In the genomic region with DNA sequence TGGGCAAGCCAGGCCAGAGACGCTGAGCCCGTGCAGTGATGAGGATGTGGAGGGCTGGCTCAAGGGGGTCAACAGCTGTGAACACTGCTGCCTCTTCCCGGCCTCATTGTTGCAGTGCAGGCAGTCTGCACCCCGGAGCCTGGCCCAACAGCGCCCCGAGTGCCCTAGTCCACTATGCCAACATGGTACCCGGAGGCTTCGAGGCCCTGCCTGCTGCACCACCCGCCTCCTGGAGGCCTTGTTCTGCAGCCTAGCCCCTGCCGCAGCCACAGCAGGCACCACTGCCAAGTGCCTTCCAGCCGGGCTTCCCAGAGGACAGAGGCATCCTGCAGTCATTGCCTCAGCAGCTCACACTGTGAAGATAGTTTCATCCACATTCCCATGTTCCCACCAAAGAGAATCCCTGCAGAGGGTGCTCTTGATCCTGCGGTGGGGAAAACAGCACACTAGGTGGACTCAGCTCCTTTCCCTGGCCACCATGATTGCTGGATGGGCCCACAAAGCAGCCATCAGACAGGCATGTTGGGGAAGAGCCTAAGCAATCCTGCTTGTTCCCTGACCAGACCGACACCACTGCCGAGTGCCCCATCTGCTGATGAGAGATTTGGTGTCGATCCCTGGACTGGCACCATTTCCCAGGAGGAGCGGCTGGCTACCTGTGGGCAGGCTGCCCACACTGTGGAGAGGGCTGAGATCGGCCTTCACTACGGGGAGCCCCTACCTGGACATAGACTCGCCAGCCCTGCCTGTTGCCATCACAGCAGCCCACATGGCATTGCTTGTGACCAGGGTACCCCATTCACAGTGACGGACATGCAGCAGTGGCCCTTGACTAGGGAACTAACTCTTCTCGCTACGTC, we compare ENCODE assay signal across 11 cellular contexts. TPM values are rescaled to one million over a fixed set of nuclear protein-coding genes. Genes with fewer than 3 reads are reported as not detected.
DNase-seq lines count a peak whose midpoint lies in the region; ATAC-seq and TF ChIP-seq lines count a peak whose summit lies in the region.
"Had no signal": no experiment of that assay in that cellular context is flagged by ENCODE, and none has a peak within 500 bp of the region (broad histone marks: within the 10 kb centered on the region; RNA-seq: fewer than 3 reads in every experiment).

No MANE protein-coding gene starts in this region.

- no peak overlapping the region for H2AFZ ChIP-seq in hepatocyte

- H3K9me3 Mint-ChIP-seq in activated naive CD4-positive, alpha-beta T cell treated with anti-CD3 and anti-CD28 coated beads, Interleukin-2, amount 50 U/mL, for 72 hours = no peaks in the 10 kb centered on the region
- H3K9me3 Mint-ChIP-seq: activated naive CD8-positive, alpha-beta T cell treated with anti-CD3 and anti-CD28 coated beads, Interleukin-2, amount 10 ng/mL, durations not matched to agents 7 days and 5 days had no signal

- H3K36me3 Mint-ChIP-seq in activated naive CD4-positive, alpha-beta T cell treated with anti-CD3 and anti-CD28 coated beads, Interleukin-2, amount 50 U/mL, for 72 hours = peaks cover 0 to 9% of the 10 kb centered on the region in 2 donors

- H3K27ac ChIP-seq in hepatocyte (no peak overlapping the region), tibial artery (no peak overlapping the region), stomach (no peak overlapping the region)
- H3K27ac ChIP-seq: BLaER1 treated with 17β-estradiol and CSF1 and Interleukin-3, amounts not matched to agents 10 nM and 100 nM; pancreas had no signal

- H3K4me3 ChIP-seq in hepatocyte (no peak overlapping the region), tibial artery (no peak overlapping the region), stomach (no peak overlapping the region)
- H3K4me3 ChIP-seq: BLaER1 treated with 17β-estradiol and CSF1 and Interleukin-3, amounts not matched to agents 10 nM and 100 nM; pancreas had no signal

- no peak overlapping the region for H3K4me2 ChIP-seq in hepatocyte
- H3K4me2 ChIP-seq: BLaER1 treated with 17β-estradiol and CSF1 and Interleukin-3, amounts not matched to agents 10 nM and 100 nM had no signal

- no peak for TF ChIP-seq POLR2A in stomach (IDR thresholded peaks at IDR 0.05)

- H3K4me1 ChIP-seq in hepatocyte (ENCODE audit: insufficient read depth) (no peaks in the 10 kb centered on the region), tibial artery (peaks cover 0 to 49% (median 30%) of the 10 kb centered on the region in 4 donors), stomach (peaks cover 29 to 70% (median 48%) of the 10 kb centered on the region in 4 donors)
- H3K4me1 ChIP-seq: pancreas had no signal

- H3K36me3 ChIP-seq in hepatocyte (replicated peaks; ENCODE audit: insufficient read depth, low read depth) = no peaks in the 10 kb centered on the region
- peaks cover 17 to 32% (median 28%) of the 10 kb centered on the region in 3 donors for H3K36me3 ChIP-seq in tibial artery
- H3K36me3 ChIP-seq in stomach = peaks cover 18 to 45% (median 40%) of the 10 kb centered on the region in 4 donors

- no peaks in the 10 kb centered on the region for H3K27me3 ChIP-seq in hepatocyte
- H3K27me3 ChIP-seq in tibial artery = no peaks in the 10 kb centered on the region
- no peaks in the 10 kb centered on the region for H3K27me3 ChIP-seq in stomach
- H3K27me3 ChIP-seq: BLaER1 treated with 17β-estradiol and CSF1 and Interleukin-3, amounts not matched to agents 10 nM and 100 nM; pancreas had no signal

- H3K9me3 ChIP-seq in hepatocyte (ENCODE audit: low read depth) = no peaks in the 10 kb centered on the region
- H3K9me3 ChIP-seq in tibial artery = no peaks in the 10 kb centered on the region
- H3K9me3 ChIP-seq in stomach = no peaks in the 10 kb centered on the region
- H3K9me3 ChIP-seq: BLaER1 treated with 17β-estradiol and CSF1 and Interleukin-3, amounts not matched to agents 10 nM and 100 nM; pancreas had no signal

- WGBS in hepatocyte (ENCODE audit: low lambda C conversion rate, missing lambda C conversion rate) = 88% methylated on average over 22 of the region's 22 CpGs
- 69 to 84% (median 79%) methylated on average over 12 to 22 of the region's 22 CpGs for WGBS in stomach, 5 donors

- H3K9me2 ChIP-seq in hepatocyte (replicated peaks; ENCODE audit: insufficient read depth) = no peaks in the 10 kb centered on the region

- H4K20me1 ChIP-seq in hepatocyte (ENCODE audit: insufficient read depth, poor library complexity, severe bottlenecking) = peaks cover 43% of the 10 kb centered on the region

- no peak for ATAC-seq in activated naive CD4-positive, alpha-beta T cell treated with anti-CD3 and anti-CD28 coated beads, Interleukin-2, amount 50 U/mL, for 72 hours
- peak; percentile 13 for ATAC-seq in SK-N-SH treated with all-trans-retinoic acid at 6 μM for 48 hours

- no peak for TF ChIP-seq EP300 in stomach (IDR thresholded peaks at IDR 0.05)

- no peak for DNase-seq in activated naive CD4-positive, alpha-beta T cell treated with anti-CD3 and anti-CD28 coated beads, Interleukin-2, amount 50 U/mL, for 72 hours (ENCODE audit: low spot score in 2 of 2)
- no peak for DNase-seq in activated naive CD4-positive, alpha-beta T cell treated with anti-CD3 and anti-CD28 coated beads, Interleukin-2, amount 50 U/mL, for 16 hours
- DNase-seq in hepatocyte (ENCODE audit: low spot score) (peak; percentile 5), tibial artery (peak; percentile 16 to 66), DMS79 treated with DMSO at 0.1 percent for 48 hours (lab: John Stamatoyannopoulos, UW) (no peak), AML-193 (lab: John Stamatoyannopoulos, UW) (no peak), stomach (no peak)
- DNase-seq: activated naive CD8-positive, alpha-beta T cell treated with anti-CD3 and anti-CD28 coated beads, Interleukin-2, amount 10 ng/mL, durations not matched to agents 7 days and 5 days had no signal

- H3K27ac Mint-ChIP-seq in activated naive CD4-positive, alpha-beta T cell treated with anti-CD3 and anti-CD28 coated beads, Interleukin-2, amount 50 U/mL, for 72 hours = peak overlapping the region; percentile 37 to 58

- intact Hi-C loops in tibial artery (cut with DNase I; ENCODE audit: low total_unique reads) = loop anchor here (10.0 kb wide), 2 partner anchors 53 to 193 kb away; no protein-coding TSS in a partner anchor
- intact Hi-C loops in stomach (cut with DNase I; ENCODE audit: low total_unique reads) = no loop called here

- TF ChIP-seq CTCF in hepatocyte (IDR thresholded peaks at IDR 0.05; ENCODE audit: poor library complexity) (no peak), tibial artery (IDR thresholded peaks at IDR 0.05) (no peak), stomach (IDR thresholded peaks at IDR 0.05) (no peak)

- peaks cover 24% of the 10 kb centered on the region for H3K79me2 ChIP-seq in hepatocyte

TF ChIP-seq in SK-N-SH treated with all-trans-retinoic acid at 6 μM for 48 hours, 23 proteins besides CTCF, POLR2A, EP300 and RAD21:
- TF ChIP-seq SNAI2 (CRISPR knock-in tag; IDR thresholded peaks at IDR 0.05) (no peak), ZNF70 (CRISPR knock-in tag; IDR thresholded peaks at IDR 0.05) (no peak), RARB (CRISPR knock-in tag; IDR thresholded peaks at IDR 0.05) (no peak)
- TF ChIP-seq, protein P1, sequence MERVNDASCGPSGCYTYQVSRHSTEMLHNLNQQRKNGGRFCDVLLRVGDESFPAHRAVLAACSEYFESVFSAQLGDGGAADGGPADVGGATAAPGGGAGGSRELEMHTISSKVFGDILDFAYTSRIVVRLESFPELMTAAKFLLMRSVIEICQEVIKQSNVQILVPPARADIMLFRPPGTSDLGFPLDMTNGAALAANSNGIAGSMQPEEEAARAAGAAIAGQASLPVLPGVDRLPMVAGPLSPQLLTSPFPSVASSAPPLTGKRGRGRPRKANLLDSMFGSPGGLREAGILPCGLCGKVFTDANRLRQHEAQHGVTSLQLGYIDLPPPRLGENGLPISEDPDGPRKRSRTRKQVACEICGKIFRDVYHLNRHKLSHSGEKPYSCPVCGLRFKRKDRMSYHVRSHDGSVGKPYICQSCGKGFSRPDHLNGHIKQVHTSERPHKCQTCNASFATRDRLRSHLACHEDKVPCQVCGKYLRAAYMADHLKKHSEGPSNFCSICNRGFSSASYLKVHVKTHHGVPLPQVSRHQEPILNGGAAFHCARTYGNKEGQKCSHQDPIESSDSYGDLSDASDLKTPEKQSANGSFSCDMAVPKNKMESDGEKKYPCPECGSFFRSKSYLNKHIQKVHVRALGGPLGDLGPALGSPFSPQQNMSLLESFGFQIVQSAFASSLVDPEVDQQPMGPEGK (CRISPR knock-in tag; IDR thresholded peaks at IDR 0.05; ENCODE audit: borderline replicate concordance) = no peak

RNA-seq across cellular contexts. Expression of a gene that starts 44.9 kb away (rescaled TPM):
- 100 to 1,000 TPM; 146 to 180 TPM for total RNA-seq in activated naive CD4-positive, alpha-beta T cell treated with anti-CD3 and anti-CD28 coated beads, Interleukin-2, amount 50 U/mL, for 72 hours
- total RNA-seq in hepatocyte (142 and 157 TPM in 2 replicates), stomach (100 to 1,000 TPM; 161 to 394 (median 184) TPM)
- polyA plus RNA-seq in hepatocyte (84.0 and 84.9 TPM in 2 replicates), stomach (10 to 100 TPM; 28.1 to 38.0 (median 33.5) TPM)

Comparison
In these comparisons a context has a peak if more than half of its experiments do, and no peak if none do; other contexts are left out.
1. DNase-seq: peak in hepatocyte (single experiment) and tibial artery (2 of 2); none in activated naive CD4-positive, alpha-beta T cell treated with anti-CD3 and anti-CD28 coated beads, Interleukin-2, amount 50 U/mL, for 72 hours (0 of 2), activated naive CD4-positive, alpha-beta T cell treated with anti-CD3 and anti-CD28 coated beads, Interleukin-2, amount 50 U/mL, for 16 hours (single experiment), DMS79 treated with DMSO at 0.1 percent for 48 hours (single experiment), AML-193 (0 of 2) and stomach (single experiment).